In genomic region chr3:10888523-10889081, GRCh38 we compare ENCODE assay signal across 28 cellular contexts.
"Had no signal": no experiment of that assay in that cellular context is flagged by ENCODE, and none has a peak within 500 bp of the region (broad histone marks: within the 10 kb centered on the region; RNA-seq: fewer than 3 reads in every experiment).

No MANE protein-coding gene starts in this region.

- H3K4me1 ChIP-seq: ascending aorta, heart left ventricle, right lobe of liver, testis, transverse colon had no signal

- H3K4me1 Mint-ChIP-seq: activated CD4-positive, alpha-beta T cell treated with anti-CD3 and anti-CD28 coated beads, Interleukin-2, amount 10 ng/mL, durations not matched to agents 24 days and 14 days; brain; immature natural killer cell; memory B cell; naive thymus-derived CD8-positive, alpha-beta T cell had no signal

- DNase-seq: activated CD4-positive, alpha-beta memory T cell treated with anti-CD3 and anti-CD28 coated beads for 36 hours; activated CD4-positive, alpha-beta T cell treated with anti-CD3 and anti-CD28 coated beads, Interleukin-2, amount 10 ng/mL, durations not matched to agents 24 days and 14 days; activated CD8-positive, alpha-beta memory T cell treated with anti-CD3 and anti-CD28 coated beads, Interleukin-2, amount 50 U/mL, for 4 hours; activated effector memory CD4-positive, alpha-beta T cell treated with anti-CD3 and anti-CD28 coated beads, Interleukin-2, amount 50 U/mL, for 16 hours; activated naive CD4-positive, alpha-beta T cell treated with anti-CD3 and anti-CD28 coated beads for 36 hours; activated naive CD8-positive, alpha-beta T cell treated with anti-CD3 and anti-CD28 coated beads, Interleukin-2, amount 10 ng/mL, durations not matched to agents 7 days and 5 days; activated T-cell treated with anti-CD3 and anti-CD28 coated beads, Interleukin-2, amount 50 U/mL, for 1 hour; caudate nucleus; cortex of kidney; effector memory CD8-positive, alpha-beta T cell; foreskin fibroblast; heart left ventricle; hypothalamus; immature natural killer cell; midbrain; naive thymus-derived CD8-positive, alpha-beta T cell; posterior cingulate gyrus; right lobe of liver; stimulated activated CD4-positive, alpha-beta T cell treated with anti-CD3 and anti-CD28 coated beads, Interleukin-2, amount 100 ng/mL, for 48 hours; stimulated activated naive CD8-positive, alpha-beta T cell treated with anti-CD3 and anti-CD28 coated beads, Interleukin-15, Interleukin-2, amounts not matched to agents 100 U/mL and 50 U/mL, for 24 hours; testis; transverse colon had no signal

- ATAC-seq: effector memory CD8-positive, alpha-beta T cell; esophagus mucosa; heart left ventricle; naive thymus-derived CD8-positive, alpha-beta T cell; right lobe of liver; stimulated activated naive CD8-positive, alpha-beta T cell treated with anti-CD3 and anti-CD28 coated beads, Interleukin-15, Interleukin-2, amounts not matched to agents 100 U/mL and 50 U/mL, for 24 hours had no signal

- H3K36me3 Mint-ChIP-seq: activated CD4-positive, alpha-beta memory T cell treated with anti-CD3 and anti-CD28 coated beads for 36 hours; activated naive CD8-positive, alpha-beta T cell treated with anti-CD3 and anti-CD28 coated beads, Interleukin-2, amount 10 ng/mL, durations not matched to agents 7 days and 5 days; immature natural killer cell; memory B cell had no signal

- H3K9me3 ChIP-seq: testis, transverse colon had no signal

- H3K27me3 Mint-ChIP-seq: activated CD4-positive, alpha-beta T cell treated with anti-CD3 and anti-CD28 coated beads, Interleukin-2, amount 10 ng/mL, durations not matched to agents 24 days and 14 days; activated naive CD8-positive, alpha-beta T cell treated with anti-CD3 and anti-CD28 coated beads, Interleukin-2, amount 10 ng/mL, durations not matched to agents 7 days and 5 days had no signal

- H3K27me3 ChIP-seq: ascending aorta, right lobe of liver, testis, transverse colon had no signal

- H3K4me3 ChIP-seq: ascending aorta, heart left ventricle, right lobe of liver, testis, transverse colon had no signal

- H3K36me3 ChIP-seq: ascending aorta, heart left ventricle, right lobe of liver, transverse colon had no signal

- H3K27ac Mint-ChIP-seq: activated CD4-positive, alpha-beta memory T cell treated with anti-CD3 and anti-CD28 coated beads for 36 hours; activated CD4-positive, alpha-beta T cell treated with anti-CD3 and anti-CD28 coated beads, Interleukin-2, amount 10 ng/mL, durations not matched to agents 24 days and 14 days; activated naive CD4-positive, alpha-beta T cell treated with anti-CD3 and anti-CD28 coated beads for 36 hours; activated naive CD8-positive, alpha-beta T cell treated with anti-CD3 and anti-CD28 coated beads, Interleukin-2, amount 10 ng/mL, durations not matched to agents 7 days and 5 days; activated T-helper 1 cell treated with anti-CD3 and anti-CD28 coated beads, Interleukin-12 subunit alpha, Interleukin-12 subunit beta, Interleukin-2, Interleukin-4 antibody, amounts not matched to agents 30 ng/mL and 10 ng/mL and 1 ng/mL, durations not matched to agents 14 hours and 24 hours and 36 hours; brain; effector memory CD8-positive, alpha-beta T cell; immature natural killer cell; memory B cell; naive thymus-derived CD8-positive, alpha-beta T cell had no signal

- H3K27ac ChIP-seq: ascending aorta, heart left ventricle, right lobe of liver, testis, transverse colon, VCaP had no signal

- H3K4me3 Mint-ChIP-seq: activated CD4-positive, alpha-beta memory T cell treated with anti-CD3 and anti-CD28 coated beads for 36 hours; activated CD4-positive, alpha-beta T cell treated with anti-CD3 and anti-CD28 coated beads, Interleukin-2, amount 10 ng/mL, durations not matched to agents 24 days and 14 days; activated naive CD4-positive, alpha-beta T cell treated with anti-CD3 and anti-CD28 coated beads for 36 hours; activated naive CD8-positive, alpha-beta T cell treated with anti-CD3 and anti-CD28 coated beads, Interleukin-2, amount 10 ng/mL, durations not matched to agents 7 days and 5 days; activated T-helper 1 cell treated with anti-CD3 and anti-CD28 coated beads, Interleukin-12 subunit alpha, Interleukin-12 subunit beta, Interleukin-2, Interleukin-4 antibody, amounts not matched to agents 30 ng/mL and 10 ng/mL and 1 ng/mL, durations not matched to agents 14 hours and 24 hours and 36 hours; brain; effector memory CD8-positive, alpha-beta T cell; immature natural killer cell; memory B cell; naive thymus-derived CD8-positive, alpha-beta T cell had no signal
